ENCODE assay signal across 20 cellular contexts in genomic region chr2:7819860-7820259, GRCh38.
DNase-seq lines count a peak whose midpoint lies in the region; FAIRE-seq lines count a peak whose summit lies in the region.
"Had no signal": no experiment of that assay in that cellular context is flagged by ENCODE, and none has a peak within 500 bp of the region (broad histone marks: within the 10 kb centered on the region; RNA-seq: fewer than 3 reads in every experiment).

No MANE protein-coding gene starts in this region.

- no peaks in the 10 kb centered on the region for H3K27me3 ChIP-seq in mesendoderm (ENCODE audit: insufficient read depth, low read length, poor library complexity)

- no peaks in the 10 kb centered on the region for H3K79me1 ChIP-seq in mesendoderm (ENCODE audit: low read length)

- no peaks in the 10 kb centered on the region for H3K36me3 ChIP-seq in mesendoderm (ENCODE audit: control insufficient read depth, insufficient read depth, low read length)

- no peak overlapping the region for H3K18ac ChIP-seq in mesendoderm (ENCODE audit: low read length)

- no peak overlapping the region for H2BK5ac ChIP-seq in mesendoderm (ENCODE audit: low read length)

- peaks cover 23% of the 10 kb centered on the region for H3K9me3 Mint-ChIP-seq in activated CD4-positive, alpha-beta T cell treated with anti-CD3 and anti-CD28 coated beads, Interleukin-2, amount 10 ng/mL, durations not matched to agents 24 days and 14 days

- no peak overlapping the region for H3K9ac ChIP-seq in mesendoderm (ENCODE audit: low read length)
- H3K9ac ChIP-seq: GM23248 had no signal

- H4K5ac ChIP-seq in mesendoderm (ENCODE audit: low read length) = no peak overlapping the region

- H3K4me1 ChIP-seq in mesendoderm (ENCODE audit: control insufficient read depth, low read depth, low read length) = no peaks in the 10 kb centered on the region

- no peak overlapping the region for H3K4me2 ChIP-seq in mesendoderm (ENCODE audit: low read length)

- H3K27ac Mint-ChIP-seq in activated CD4-positive, alpha-beta T cell treated with anti-CD3 and anti-CD28 coated beads, Interleukin-2, amount 10 ng/mL, durations not matched to agents 24 days and 14 days = no peak overlapping the region
- H3K27ac Mint-ChIP-seq: CD14-positive monocyte had no signal

- no peaks in the 10 kb centered on the region for H3K79me2 ChIP-seq in mesendoderm (ENCODE audit: control insufficient read depth, insufficient read depth, low read length)

- H3K27me3 Mint-ChIP-seq in activated CD4-positive, alpha-beta T cell treated with anti-CD3 and anti-CD28 coated beads, Interleukin-2, amount 10 ng/mL, durations not matched to agents 24 days and 14 days = no peaks in the 10 kb centered on the region

- no peak overlapping the region for H4K8ac ChIP-seq in mesendoderm (ENCODE audit: low read depth, low read length)

- H3K4me1 Mint-ChIP-seq in activated CD4-positive, alpha-beta T cell treated with anti-CD3 and anti-CD28 coated beads, Interleukin-2, amount 10 ng/mL, durations not matched to agents 24 days and 14 days = no peaks in the 10 kb centered on the region
- H3K4me1 Mint-ChIP-seq: CD14-positive monocyte had no signal

- H2AK5ac ChIP-seq in mesendoderm (ENCODE audit: low read length) = no peak overlapping the region

- no peak overlapping the region for H2BK120ac ChIP-seq in mesendoderm (ENCODE audit: low read depth, low read length)

- no peak overlapping the region for H3K27ac ChIP-seq in mesendoderm (ENCODE audit: low read depth, low read length)
- H3K27ac ChIP-seq: GM23248, RWPE1 had no signal

- no peak overlapping the region for H3K56ac ChIP-seq in mesendoderm (ENCODE audit: low read length)

- no peak for FAIRE-seq in RCC 7860 (lab: Jason Lieb, UNC)
- FAIRE-seq: G401.6, GM12878 had no signal

- H2BK15ac ChIP-seq in mesendoderm (replicated peaks; ENCODE audit: low read depth) = no peak overlapping the region

- intact Hi-C loops in activated CD4-positive, alpha-beta T cell treated with anti-CD3 and anti-CD28 coated beads, Interleukin-2, amount 10 ng/mL, durations not matched to agents 24 days and 14 days (cut with micrococcal nuclease) = no loop called here

- WGBS in mesendoderm (ENCODE audit: extremely low coverage, insufficient coverage, low lambda C conversion rate) = no CpG with 5 or more reads among the region's 4 CpGs

- no peak overlapping the region for H3K4me3 Mint-ChIP-seq in activated CD4-positive, alpha-beta T cell treated with anti-CD3 and anti-CD28 coated beads, Interleukin-2, amount 10 ng/mL, durations not matched to agents 24 days and 14 days

- H3K4ac ChIP-seq in mesendoderm (ENCODE audit: low read depth, low read length) = no peak overlapping the region

- peak; percentile 25 for DNase-seq in activated CD4-positive, alpha-beta T cell treated with anti-CD3 and anti-CD28 coated beads, Interleukin-2, amount 10 ng/mL, durations not matched to agents 24 days and 14 days
- no peak for DNase-seq in activated CD4-positive, alpha-beta T cell treated with anti-CD3 and anti-CD28 coated beads for 4 hours
- peak; percentile 21 for DNase-seq in RCC 7860 (ENCODE audit: low spot score)
- DNase-seq in mesendoderm = peak; percentile 3
- DNase-seq in Kasumi-1 (lab: John Stamatoyannopoulos, UW) = no peak
- no peak for DNase-seq in T-helper 2 cell
- DNase-seq in UCSD-AML1 (lab: John Stamatoyannopoulos, UW; ENCODE audit: unreplicated experiment) = no peak
- DNase-seq: AML-193, Karpas-422, MM.1S, NCI-H1105, NCI-H1694, NCI-H226, NCI-H524 treated with DMSO at 0.1 percent for 48 hours, OCI-M1 had no signal

- H3K36me3 Mint-ChIP-seq in activated CD4-positive, alpha-beta T cell treated with anti-CD3 and anti-CD28 coated beads, Interleukin-2, amount 10 ng/mL, durations not matched to agents 24 days and 14 days (ENCODE audit: low read depth) = peaks cover 6% of the 10 kb centered on the region
- H3K36me3 Mint-ChIP-seq: CD14-positive monocyte had no signal

- H3K4me3 ChIP-seq in mesendoderm (ENCODE audit: low read length) = no peak overlapping the region
- H3K4me3 ChIP-seq: GM12878, GM23248 had no signal

- no peak overlapping the region for H3K23ac ChIP-seq in mesendoderm (ENCODE audit: low read length)

Comparison
In these comparisons a context has a peak if more than half of its experiments do, and no peak if none do; other contexts are left out.
1. DNase-seq: peak in activated CD4-positive, alpha-beta T cell treated with anti-CD3 and anti-CD28 coated beads, Interleukin-2, amount 10 ng/mL, durations not matched to agents 24 days and 14 days (single experiment), RCC 7860 (single experiment) and mesendoderm (single experiment); none in activated CD4-positive, alpha-beta T cell treated with anti-CD3 and anti-CD28 coated beads for 4 hours (0 of 2), Kasumi-1 (0 of 2), T-helper 2 cell (0 of 5) and UCSD-AML1 (single experiment).